2 cellular contexts compared by ENCODE assay signal in the genomic region with DNA sequence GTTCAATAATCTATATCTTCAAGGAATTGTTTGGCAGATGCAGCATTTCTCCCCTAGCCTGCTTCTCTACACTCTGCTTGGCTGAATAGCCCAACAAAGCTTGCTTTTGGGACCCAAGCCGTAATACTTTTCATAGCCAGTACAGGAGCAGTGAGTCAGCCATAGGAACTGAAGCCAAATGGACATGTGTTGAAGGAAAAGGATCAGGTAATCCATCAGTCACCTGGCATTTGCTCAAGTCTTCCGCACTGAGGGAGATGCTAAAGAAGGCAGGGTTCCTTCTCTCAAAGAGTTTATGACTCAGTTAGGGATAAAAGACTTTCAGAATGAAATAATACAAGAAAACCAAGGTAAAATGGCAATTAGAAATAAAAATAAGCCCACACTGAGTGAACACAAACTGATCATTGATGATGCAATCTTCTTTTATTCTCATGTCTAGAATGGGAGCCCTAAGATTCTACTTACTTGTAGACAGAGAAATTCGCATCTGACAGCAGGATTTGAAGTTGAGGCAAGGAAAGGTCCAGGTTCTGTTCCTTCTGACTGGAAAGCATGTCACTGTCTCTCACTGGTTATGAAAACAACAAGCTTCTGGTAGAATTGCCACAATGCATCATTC.
TF ChIP-seq lines count a peak whose summit lies in the region.

No MANE protein-coding gene starts in this region.

TF ChIP-seq in HepG2, 621 proteins besides CTCF, POLR2A, EP300 and RAD21:
- TF ChIP-seq CBX5 (CRISPR knock-in tag; IDR thresholded peaks at IDR 0.05; ENCODE audit: borderline replicate concordance) = no peak
- TF ChIP-seq XBP1 (CRISPR knock-in tag; IDR thresholded peaks at IDR 0.05) = no peak
- TF ChIP-seq CEBPB (IDR thresholded peaks at IDR 0.05; ENCODE audit: borderline replicate concordance, low read depth, low read length) = 0 out of 2 replicates have a peak, but pooled peaks have one; percentile 1
- peak; percentile 63 for TF ChIP-seq ATF7 (IDR thresholded peaks at IDR 0.05)
- no peak for TF ChIP-seq ATF7 (CRISPR knock-in tag; IDR thresholded peaks at IDR 0.05)
- TF ChIP-seq, protein P1, sequence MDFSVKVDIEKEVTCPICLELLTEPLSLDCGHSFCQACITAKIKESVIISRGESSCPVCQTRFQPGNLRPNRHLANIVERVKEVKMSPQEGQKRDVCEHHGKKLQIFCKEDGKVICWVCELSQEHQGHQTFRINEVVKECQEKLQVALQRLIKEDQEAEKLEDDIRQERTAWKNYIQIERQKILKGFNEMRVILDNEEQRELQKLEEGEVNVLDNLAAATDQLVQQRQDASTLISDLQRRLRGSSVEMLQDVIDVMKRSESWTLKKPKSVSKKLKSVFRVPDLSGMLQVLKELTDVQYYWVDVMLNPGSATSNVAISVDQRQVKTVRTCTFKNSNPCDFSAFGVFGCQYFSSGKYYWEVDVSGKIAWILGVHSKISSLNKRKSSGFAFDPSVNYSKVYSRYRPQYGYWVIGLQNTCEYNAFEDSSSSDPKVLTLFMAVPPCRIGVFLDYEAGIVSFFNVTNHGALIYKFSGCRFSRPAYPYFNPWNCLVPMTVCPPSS (IDR thresholded peaks at IDR 0.05) = no peak

TF ChIP-seq in SK-N-SH treated with all-trans-retinoic acid at 6 μM for 48 hours, 23 proteins besides CTCF, POLR2A, EP300 and RAD21:
- TF ChIP-seq TOX (CRISPR knock-in tag; IDR thresholded peaks at IDR 0.05; ENCODE audit: borderline replicate concordance) (no peak), ISL1 (CRISPR knock-in tag; IDR thresholded peaks at IDR 0.05) (no peak), PPARA (CRISPR knock-in tag; IDR thresholded peaks at IDR 0.05; ENCODE audit: borderline replicate concordance) (no peak), RARB (CRISPR knock-in tag; IDR thresholded peaks at IDR 0.05) (no peak), TCF4 (CRISPR knock-in tag; IDR thresholded peaks at IDR 0.05; ENCODE audit: borderline replicate concordance) (no peak), ZFP30 (CRISPR knock-in tag; IDR thresholded peaks at IDR 0.05) (no peak), ZNF70 (CRISPR knock-in tag; IDR thresholded peaks at IDR 0.05) (no peak), ZFP3 (CRISPR knock-in tag; IDR thresholded peaks at IDR 0.05) (no peak), ESRRG (CRISPR knock-in tag; IDR thresholded peaks at IDR 0.05) (no peak), OSR1 (CRISPR knock-in tag; IDR thresholded peaks at IDR 0.05) (no peak), ZC3H10 (CRISPR knock-in tag; IDR thresholded peaks at IDR 0.05) (no peak), CSDC2 (CRISPR knock-in tag; IDR thresholded peaks at IDR 0.05) (no peak), ARNTL (CRISPR knock-in tag; IDR thresholded peaks at IDR 0.05; ENCODE audit: borderline replicate concordance, low read depth) (no peak), ZNF565 (CRISPR knock-in tag; conservative IDR thresholded peaks at IDR 0.05; ENCODE audit: low read depth) (no peak)
- TF ChIP-seq, protein P2, sequence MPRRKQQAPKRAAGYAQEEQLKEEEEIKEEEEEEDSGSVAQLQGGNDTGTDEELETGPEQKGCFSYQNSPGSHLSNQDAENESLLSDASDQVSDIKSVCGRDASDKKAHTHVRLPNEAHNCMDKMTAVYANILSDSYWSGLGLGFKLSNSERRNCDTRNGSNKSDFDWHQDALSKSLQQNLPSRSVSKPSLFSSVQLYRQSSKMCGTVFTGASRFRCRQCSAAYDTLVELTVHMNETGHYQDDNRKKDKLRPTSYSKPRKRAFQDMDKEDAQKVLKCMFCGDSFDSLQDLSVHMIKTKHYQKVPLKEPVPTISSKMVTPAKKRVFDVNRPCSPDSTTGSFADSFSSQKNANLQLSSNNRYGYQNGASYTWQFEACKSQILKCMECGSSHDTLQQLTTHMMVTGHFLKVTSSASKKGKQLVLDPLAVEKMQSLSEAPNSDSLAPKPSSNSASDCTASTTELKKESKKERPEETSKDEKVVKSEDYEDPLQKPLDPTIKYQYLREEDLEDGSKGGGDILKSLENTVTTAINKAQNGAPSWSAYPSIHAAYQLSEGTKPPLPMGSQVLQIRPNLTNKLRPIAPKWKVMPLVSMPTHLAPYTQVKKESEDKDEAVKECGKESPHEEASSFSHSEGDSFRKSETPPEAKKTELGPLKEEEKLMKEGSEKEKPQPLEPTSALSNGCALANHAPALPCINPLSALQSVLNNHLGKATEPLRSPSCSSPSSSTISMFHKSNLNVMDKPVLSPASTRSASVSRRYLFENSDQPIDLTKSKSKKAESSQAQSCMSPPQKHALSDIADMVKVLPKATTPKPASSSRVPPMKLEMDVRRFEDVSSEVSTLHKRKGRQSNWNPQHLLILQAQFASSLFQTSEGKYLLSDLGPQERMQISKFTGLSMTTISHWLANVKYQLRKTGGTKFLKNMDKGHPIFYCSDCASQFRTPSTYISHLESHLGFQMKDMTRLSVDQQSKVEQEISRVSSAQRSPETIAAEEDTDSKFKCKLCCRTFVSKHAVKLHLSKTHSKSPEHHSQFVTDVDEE (CRISPR knock-in tag; IDR thresholded peaks at IDR 0.05) = no peak
- TF ChIP-seq, protein P3, sequence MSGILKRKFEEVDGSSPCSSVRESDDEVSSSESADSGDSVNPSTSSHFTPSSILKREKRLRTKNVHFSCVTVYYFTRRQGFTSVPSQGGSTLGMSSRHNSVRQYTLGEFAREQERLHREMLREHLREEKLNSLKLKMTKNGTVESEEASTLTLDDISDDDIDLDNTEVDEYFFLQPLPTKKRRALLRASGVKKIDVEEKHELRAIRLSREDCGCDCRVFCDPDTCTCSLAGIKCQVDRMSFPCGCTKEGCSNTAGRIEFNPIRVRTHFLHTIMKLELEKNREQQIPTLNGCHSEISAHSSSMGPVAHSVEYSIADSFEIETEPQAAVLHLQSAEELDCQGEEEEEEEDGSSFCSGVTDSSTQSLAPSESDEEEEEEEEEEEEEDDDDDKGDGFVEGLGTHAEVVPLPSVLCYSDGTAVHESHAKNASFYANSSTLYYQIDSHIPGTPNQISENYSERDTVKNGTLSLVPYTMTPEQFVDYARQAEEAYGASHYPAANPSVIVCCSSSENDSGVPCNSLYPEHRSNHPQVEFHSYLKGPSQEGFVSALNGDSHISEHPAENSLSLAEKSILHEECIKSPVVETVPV (CRISPR knock-in tag; IDR thresholded peaks at IDR 0.05) = no peak
- TF ChIP-seq, protein P4, sequence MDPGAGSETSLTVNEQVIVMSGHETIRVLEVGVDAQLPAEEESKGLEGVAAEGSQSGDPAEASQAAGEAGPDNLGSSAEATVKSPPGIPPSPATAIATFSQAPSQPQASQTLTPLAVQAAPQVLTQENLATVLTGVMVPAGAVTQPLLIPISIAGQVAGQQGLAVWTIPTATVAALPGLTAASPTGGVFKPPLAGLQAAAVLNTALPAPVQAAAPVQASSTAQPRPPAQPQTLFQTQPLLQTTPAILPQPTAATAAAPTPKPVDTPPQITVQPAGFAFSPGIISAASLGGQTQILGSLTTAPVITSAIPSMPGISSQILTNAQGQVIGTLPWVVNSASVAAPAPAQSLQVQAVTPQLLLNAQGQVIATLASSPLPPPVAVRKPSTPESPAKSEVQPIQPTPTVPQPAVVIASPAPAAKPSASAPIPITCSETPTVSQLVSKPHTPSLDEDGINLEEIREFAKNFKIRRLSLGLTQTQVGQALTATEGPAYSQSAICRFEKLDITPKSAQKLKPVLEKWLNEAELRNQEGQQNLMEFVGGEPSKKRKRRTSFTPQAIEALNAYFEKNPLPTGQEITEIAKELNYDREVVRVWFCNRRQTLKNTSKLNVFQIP (CRISPR knock-in tag; IDR thresholded peaks at IDR 0.05; ENCODE audit: borderline replicate concordance, low read depth) = no peak
- TF ChIP-seq, protein P5, sequence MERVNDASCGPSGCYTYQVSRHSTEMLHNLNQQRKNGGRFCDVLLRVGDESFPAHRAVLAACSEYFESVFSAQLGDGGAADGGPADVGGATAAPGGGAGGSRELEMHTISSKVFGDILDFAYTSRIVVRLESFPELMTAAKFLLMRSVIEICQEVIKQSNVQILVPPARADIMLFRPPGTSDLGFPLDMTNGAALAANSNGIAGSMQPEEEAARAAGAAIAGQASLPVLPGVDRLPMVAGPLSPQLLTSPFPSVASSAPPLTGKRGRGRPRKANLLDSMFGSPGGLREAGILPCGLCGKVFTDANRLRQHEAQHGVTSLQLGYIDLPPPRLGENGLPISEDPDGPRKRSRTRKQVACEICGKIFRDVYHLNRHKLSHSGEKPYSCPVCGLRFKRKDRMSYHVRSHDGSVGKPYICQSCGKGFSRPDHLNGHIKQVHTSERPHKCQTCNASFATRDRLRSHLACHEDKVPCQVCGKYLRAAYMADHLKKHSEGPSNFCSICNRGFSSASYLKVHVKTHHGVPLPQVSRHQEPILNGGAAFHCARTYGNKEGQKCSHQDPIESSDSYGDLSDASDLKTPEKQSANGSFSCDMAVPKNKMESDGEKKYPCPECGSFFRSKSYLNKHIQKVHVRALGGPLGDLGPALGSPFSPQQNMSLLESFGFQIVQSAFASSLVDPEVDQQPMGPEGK (CRISPR knock-in tag; IDR thresholded peaks at IDR 0.05; ENCODE audit: borderline replicate concordance) = no peak
